21 cellular contexts compared by ENCODE assay signal in genomic region chr2:151786077-151786476, GRCh38.
"Had no signal": no experiment of that assay in that cellular context is flagged by ENCODE, and none has a peak within 500 bp of the region (broad histone marks: within the 10 kb centered on the region; RNA-seq: fewer than 3 reads in every experiment).

No MANE protein-coding gene starts in this region.

- H3K4me3 ChIP-seq: coronary artery, hepatocyte, left lung, pancreas, right atrium auricular region, sigmoid colon, suprapubic skin had no signal

- H3K36me3 ChIP-seq: neutrophil had no signal

- H3K27ac Mint-ChIP-seq: effector memory CD8-positive, alpha-beta T cell; stimulated activated naive B cell treated with anti-CD40 and anti-IgM and Interleukin-4, amounts not matched to agents 10 μg/mL and 1 μg/mL and 100 μg/mL, for 72 hours; stimulated activated naive CD8-positive, alpha-beta T cell treated with anti-CD3 and anti-CD28 coated beads, Interleukin-15, Interleukin-2, amounts not matched to agents 100 ng/mL and 50 ng/mL, for 24 hours; type B pancreatic cell had no signal

- ATAC-seq: effector memory CD8-positive, alpha-beta T cell; left cardiac atrium; left lung; natural killer cell; pancreas; stimulated activated naive B cell treated with anti-CD40 and anti-IgM and Interleukin-4, amounts not matched to agents 10 μg/mL and 1 μg/mL and 100 μg/mL, for 72 hours had no signal

- H3K4me3 Mint-ChIP-seq: effector memory CD8-positive, alpha-beta T cell; natural killer cell; neural crest cell; stimulated activated naive B cell treated with anti-CD40 and anti-IgM and Interleukin-4, amounts not matched to agents 10 μg/mL and 1 μg/mL and 100 μg/mL, for 72 hours; stimulated activated naive CD8-positive, alpha-beta T cell treated with anti-CD3 and anti-CD28 coated beads, Interleukin-15, Interleukin-2, amounts not matched to agents 100 ng/mL and 50 ng/mL, for 24 hours; type B pancreatic cell had no signal

- H3K4me2 ChIP-seq: hepatocyte had no signal

- DNase-seq: dermis blood vessel endothelial cell; effector memory CD8-positive, alpha-beta T cell; head of caudate nucleus; left cardiac atrium; left lung; mesendoderm; natural killer cell; pancreas; sigmoid colon; small intestine; stimulated activated CD4-positive, alpha-beta T cell treated with anti-CD3 and anti-CD28 coated beads, Interleukin-15, amount 100 ng/mL, for 24 hours; stimulated activated CD4-positive, alpha-beta T cell treated with anti-CD3 and anti-CD28 coated beads, Interleukin-2, amount 100 ng/mL, for 48 hours; stimulated activated naive B cell treated with anti-CD40 and anti-IgM and Interleukin-4, amounts not matched to agents 10 μg/mL and 1 μg/mL and 100 μg/mL, for 72 hours had no signal

- H3K9me3 ChIP-seq: left lung, neutrophil, pancreas, right atrium auricular region, sigmoid colon, suprapubic skin had no signal

- H3K27me3 Mint-ChIP-seq: effector memory CD8-positive, alpha-beta T cell; stimulated activated naive B cell treated with anti-CD40 and anti-IgM and Interleukin-4, amounts not matched to agents 10 μg/mL and 1 μg/mL and 100 μg/mL, for 72 hours; stimulated activated naive CD8-positive, alpha-beta T cell treated with anti-CD3 and anti-CD28 coated beads, Interleukin-15, Interleukin-2, amounts not matched to agents 100 ng/mL and 50 ng/mL, for 24 hours; type B pancreatic cell had no signal

- H3K27me3 ChIP-seq: hepatocyte, left lung, neutrophil, pancreas, right atrium auricular region, sigmoid colon, suprapubic skin had no signal

- H3K27ac ChIP-seq: coronary artery, hepatocyte, left lung, neutrophil, pancreas, right atrium auricular region, sigmoid colon, suprapubic skin had no signal

- H2AFZ ChIP-seq: hepatocyte had no signal

- H3K9me3 Mint-ChIP-seq: effector memory CD8-positive, alpha-beta T cell; natural killer cell; neural crest cell; stimulated activated naive B cell treated with anti-CD40 and anti-IgM and Interleukin-4, amounts not matched to agents 10 μg/mL and 1 μg/mL and 100 μg/mL, for 72 hours; stimulated activated naive CD8-positive, alpha-beta T cell treated with anti-CD3 and anti-CD28 coated beads, Interleukin-15, Interleukin-2, amounts not matched to agents 100 ng/mL and 50 ng/mL, for 24 hours; type B pancreatic cell had no signal

- H3K4me1 ChIP-seq: left lung, pancreas, right atrium auricular region, sigmoid colon, suprapubic skin had no signal

- H3K79me2 ChIP-seq: hepatocyte had no signal
